14 cellular contexts compared by ENCODE assay signal in genomic region chr14:68518910-68519686, GRCh38.
DNase-seq lines count a peak whose midpoint lies in the region; ATAC-seq and TF ChIP-seq lines count a peak whose summit lies in the region.
"Had no signal": no experiment of that assay in that cellular context is flagged by ENCODE, and none has a peak within 500 bp of the region (broad histone marks: within the 10 kb centered on the region; RNA-seq: fewer than 3 reads in every experiment).

No MANE protein-coding gene starts in this region.

- no peak for TF ChIP-seq CTCF in natural killer cell (IDR thresholded peaks at IDR 0.05)
- TF ChIP-seq CTCF in neural crest cell (conservative IDR thresholded peaks at IDR 0.05): no peak

- intact Hi-C loops in natural killer cell (cut with micrococcal nuclease): no loop called here

- H3K27me3 Mint-ChIP-seq in natural killer cell (ENCODE audit: low read depth in 2 of 2) (no peaks in the 10 kb centered on the region), neural crest cell (ENCODE audit: low read depth) (no peaks in the 10 kb centered on the region)
- no peaks in the 10 kb centered on the region for H3K27me3 Mint-ChIP-seq in natural killer cell treated with Interleukin-12 subunit alpha and Interleukin-12 subunit beta and Interleukin-15 and Interleukin-18, amount 100 ng/mL, for 72 hours
- H3K27me3 Mint-ChIP-seq: T-helper 17 cell had no signal

- DNase-seq in natural killer cell (no peak), glomerular visceral epithelial cell (ENCODE audit: extremely low spot score) (peak; percentile 59), neural crest cell (ENCODE audit: low read depth, low spot score) (no peak), OCI-M2 (lab: John Stamatoyannopoulos, UW; ENCODE audit: unreplicated experiment) (no peak), OCI-M1 (lab: John Stamatoyannopoulos, UW) (no peak)
- DNase-seq in natural killer cell treated with Interleukin-12 subunit alpha and Interleukin-12 subunit beta and Interleukin-15 and Interleukin-18, amount 100 ng/mL, for 72 hours (ENCODE audit: low spot score): no peak
- DNase-seq: ACHN; activated CD8-positive, alpha-beta memory T cell treated with anti-CD3 and anti-CD28 coated beads, Interleukin-2, amount 50 U/mL, for 4 hours; GDM1; NCI-H748 treated with DMSO at 0.1 percent for 48 hours; T-helper 17 cell had no signal

- no peaks in the 10 kb centered on the region for H3K36me3 Mint-ChIP-seq in natural killer cell
- H3K36me3 Mint-ChIP-seq in natural killer cell treated with Interleukin-12 subunit alpha and Interleukin-12 subunit beta and Interleukin-15 and Interleukin-18, amount 100 ng/mL, for 72 hours: no peaks in the 10 kb centered on the region
- H3K36me3 Mint-ChIP-seq in neural crest cell (ENCODE audit: low read depth): peaks cover 6% of the 10 kb centered on the region

- no peak overlapping the region for H3K4me3 Mint-ChIP-seq in natural killer cell
- H3K4me3 Mint-ChIP-seq in natural killer cell treated with Interleukin-12 subunit alpha and Interleukin-12 subunit beta and Interleukin-15 and Interleukin-18, amount 100 ng/mL, for 72 hours: no peak overlapping the region
- H3K4me3 Mint-ChIP-seq in neural crest cell: peak overlapping the region; percentile 61
- H3K4me3 Mint-ChIP-seq: T-helper 17 cell had no signal

- H3K4me1 Mint-ChIP-seq in natural killer cell: peaks cover 11 to 14% of the 10 kb centered on the region in 2 donors
- peaks cover 0 to 8% of the 10 kb centered on the region in 2 donors for H3K4me1 Mint-ChIP-seq in natural killer cell treated with Interleukin-12 subunit alpha and Interleukin-12 subunit beta and Interleukin-15 and Interleukin-18, amount 100 ng/mL, for 72 hours (ENCODE audit: low read depth in 2 of 2)
- peaks cover 81% of the 10 kb centered on the region for H3K4me1 Mint-ChIP-seq in neural crest cell

- H3K9me3 Mint-ChIP-seq in natural killer cell: no peaks in the 10 kb centered on the region
- no peaks in the 10 kb centered on the region for H3K9me3 Mint-ChIP-seq in natural killer cell treated with Interleukin-12 subunit alpha and Interleukin-12 subunit beta and Interleukin-15 and Interleukin-18, amount 100 ng/mL, for 72 hours
- no peaks in the 10 kb centered on the region for H3K9me3 Mint-ChIP-seq in neural crest cell

- ATAC-seq in natural killer cell (no peak), HG02678 (IDR thresholded peaks at IDR 0.05; ENCODE audit: unreplicated experiment) (no peak), HG03521 (IDR thresholded peaks at IDR 0.05; ENCODE audit: unreplicated experiment) (no peak)
- ATAC-seq in natural killer cell treated with Interleukin-12 subunit alpha and Interleukin-12 subunit beta and Interleukin-15 and Interleukin-18, amount 100 ng/mL, for 72 hours: no peak
- ATAC-seq: HCT116, T-helper 17 cell had no signal

- H3K27ac Mint-ChIP-seq in natural killer cell (peak overlapping the region; percentile 13 to 77), neural crest cell (ENCODE audit: unreplicated experiment) (peak overlapping the region; percentile 70)
- no peak overlapping the region for H3K27ac Mint-ChIP-seq in natural killer cell treated with Interleukin-12 subunit alpha and Interleukin-12 subunit beta and Interleukin-15 and Interleukin-18, amount 100 ng/mL, for 72 hours
- H3K27ac Mint-ChIP-seq: T-helper 17 cell had no signal

Comparison
In these comparisons a context has a peak if more than half of its experiments do, and no peak if none do; other contexts are left out.
1. H3K27ac Mint-ChIP-seq: peak in natural killer cell (2 of 2) and neural crest cell (single experiment); none in natural killer cell treated with Interleukin-12 subunit alpha and Interleukin-12 subunit beta and Interleukin-15 and Interleukin-18, amount 100 ng/mL, for 72 hours (0 of 2).